In genomic region chr11:121488145-121488544, GRCh38 we compare ENCODE assay signal across 1 cellular context.
TF ChIP-seq lines count a peak whose summit lies in the region.

No MANE protein-coding gene starts in this region.

TF ChIP-seq in H1, 55 proteins besides CTCF, POLR2A, EP300 and RAD21:
- TF ChIP-seq RFX5 (IDR thresholded peaks at IDR 0.05; ENCODE audit: borderline replicate concordance, low read depth, low read length) (no peak), ASH2L (IDR thresholded peaks at IDR 0.05; ENCODE audit: low read length) (no peak), CTBP2 (IDR thresholded peaks at IDR 0.05; ENCODE audit: borderline replicate concordance, insufficient read depth, insufficient read length, low read length) (no peak), FOSL1 (IDR thresholded peaks at IDR 0.05; ENCODE audit: insufficient read depth, low read depth, low read length) (no peak), RXRA (IDR thresholded peaks at IDR 0.05; ENCODE audit: insufficient read depth, low read depth, low read length) (no peak), RBBP5 (IDR thresholded peaks at IDR 0.05; ENCODE audit: borderline replicate concordance, low read depth, low read length) (no peak), KDM5A (IDR thresholded peaks at IDR 0.05; ENCODE audit: low read length) (no peak)
